In genomic region chr11:61380914-61381313, GRCh38 we compare ENCODE assay signal across 8 cellular contexts.
"Had no signal": no experiment of that assay in that cellular context is flagged by ENCODE, and none has a peak within 500 bp of the region (broad histone marks: within the 10 kb centered on the region; RNA-seq: fewer than 3 reads in every experiment).

No MANE protein-coding gene starts in this region.

- DNase-seq: GM23248, GOT3, H7, HFFc6, IMR-90 had no signal

- H3K27ac ChIP-seq: GM23248 had no signal

- H3K9me3 ChIP-seq: HAP-1 had no signal

- H3K4me1 ChIP-seq: HAP-1 had no signal

- H3K9ac ChIP-seq: GM23248 had no signal

- H3K36me3 ChIP-seq: HAP-1 had no signal

- H3K4me3 Mint-ChIP-seq: HFFc6 had no signal

- H3K4me3 ChIP-seq: GM23248, HAP-1, K562 had no signal

- H3K9me3 Mint-ChIP-seq: HFFc6 had no signal

- ATAC-seq: HCT116, K562 had no signal

- H2AFZ ChIP-seq: GM23248 had no signal
